Comparison of ENCODE assay signal across 8 cellular contexts in the genomic region with DNA sequence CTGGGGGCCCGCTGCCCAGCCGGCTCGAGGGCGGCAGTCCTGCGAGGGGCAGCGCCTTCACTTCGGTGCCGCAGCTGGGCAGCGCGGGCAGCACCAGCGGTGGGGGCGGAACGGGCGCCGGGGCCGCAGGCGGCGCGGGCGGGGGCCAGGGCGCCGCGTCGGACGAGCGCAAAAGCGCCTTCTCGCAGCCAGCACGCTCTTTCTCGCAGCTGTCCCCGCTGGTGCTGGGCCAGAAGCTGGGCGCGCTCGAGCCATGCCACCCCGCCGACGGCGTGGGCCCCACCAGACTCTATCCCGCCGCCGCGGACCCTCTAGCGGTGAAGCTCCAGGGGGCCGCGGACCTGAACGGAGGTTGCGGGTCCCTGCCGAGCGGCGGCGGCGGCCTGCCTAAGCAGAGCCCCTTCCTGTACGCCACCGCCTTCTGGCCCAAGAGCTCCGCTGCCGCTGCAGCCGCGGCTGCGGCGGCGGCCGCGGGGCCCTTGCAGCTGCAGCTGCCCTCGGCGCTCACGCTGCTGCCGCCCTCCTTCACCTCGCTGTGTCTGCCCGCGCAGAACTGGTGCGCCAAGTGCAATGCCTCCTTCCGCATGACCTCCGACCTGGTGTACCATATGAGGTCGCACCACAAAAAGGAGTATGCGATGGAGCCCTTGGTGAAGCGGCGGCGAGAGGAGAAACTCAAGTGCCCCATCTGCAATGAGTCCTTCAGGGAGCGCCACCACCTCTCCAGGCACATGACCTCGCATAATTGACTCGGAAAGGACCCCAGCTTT. TPM values are rescaled to one million over a fixed set of nuclear protein-coding genes. Genes with fewer than 3 reads are reported as not detected.
A peak's percentile ranks its signal among the peaks of the same experiment; 100 is the strongest.
DNase-seq lines count a peak whose midpoint lies in the region; ATAC-seq and TF ChIP-seq lines count a peak whose summit lies in the region.

No MANE protein-coding gene starts in this region.

- ATAC-seq in HG03196 (IDR thresholded peaks at IDR 0.05; ENCODE audit: unreplicated experiment) = peak; percentile 46
- ATAC-seq in left colon = peak; percentile 43

- peaks cover 33% of the 10 kb centered on the region for H3K36me3 Mint-ChIP-seq in T-helper 1 cell treated with Interleukin-12 subunit alpha and Interleukin-12 subunit beta and Interleukin-4 antibody, amounts not matched to agents 30 μg/mL and 1 μg/mL, for 36 hours (ENCODE audit: low read depth)
- H3K36me3 Mint-ChIP-seq in MCF 10A (ENCODE audit: insufficient read depth, unreplicated experiment) = no peaks in the 10 kb centered on the region

- peaks cover 30% of the 10 kb centered on the region for H3K4me1 Mint-ChIP-seq in T-helper 1 cell treated with Interleukin-12 subunit alpha and Interleukin-12 subunit beta and Interleukin-4 antibody, amounts not matched to agents 30 μg/mL and 1 μg/mL, for 36 hours (ENCODE audit: low read depth)
- no peaks in the 10 kb centered on the region for H3K4me1 Mint-ChIP-seq in MCF 10A (ENCODE audit: insufficient read depth, unreplicated experiment)

- peak; percentile 71 for DNase-seq in AG20443 (ENCODE audit: low spot score)
- DNase-seq in GM19238 (ENCODE audit: insufficient read length, low spot score) = peak; percentile 42
- no peak for DNase-seq in MCF 10A (ENCODE audit: unreplicated experiment)
- DNase-seq in left colon = peak in 1 of 2 donors; percentile 47
- peak; percentile 46 for DNase-seq in stimulated activated naive CD4-positive, alpha-beta T cell treated with Interleukin-2 at 50 U/mL for 16 hours (lab: John Stamatoyannopoulos, UW)
- no peak for DNase-seq in kidney tubule cell (ENCODE audit: low spot score)

- CTCF ChIA-PET in MCF 10A (lab: Yijun Ruan, JAX) = no interaction called here

- intact Hi-C loops in MCF 10A (cut with micrococcal nuclease) (no loop called here), left colon (cut with DNase I, micrococcal nuclease) (no loop called here)

- H3K9me3 Mint-ChIP-seq in T-helper 1 cell treated with Interleukin-12 subunit alpha and Interleukin-12 subunit beta and Interleukin-4 antibody, amounts not matched to agents 30 μg/mL and 1 μg/mL, for 36 hours = no peaks in the 10 kb centered on the region
- peaks cover 3% of the 10 kb centered on the region for H3K9me3 Mint-ChIP-seq in MCF 10A (ENCODE audit: unreplicated experiment)

- POLR2A ChIA-PET in MCF 10A (lab: Yijun Ruan, JAX) = no interaction called here

- no peak for TF ChIP-seq CTCF in MCF 10A (IDR thresholded peaks at IDR 0.05; ENCODE audit: unreplicated experiment)

- no TSS peak for BruUV-seq in MCF 10A (replicated peaks; lab: Mats Ljungman, UMichigan)

- H3K27me3 Mint-ChIP-seq in T-helper 1 cell treated with Interleukin-12 subunit alpha and Interleukin-12 subunit beta and Interleukin-4 antibody, amounts not matched to agents 30 μg/mL and 1 μg/mL, for 36 hours (ENCODE audit: low read depth) = peaks cover 29% of the 10 kb centered on the region
- H3K27me3 Mint-ChIP-seq in MCF 10A (ENCODE audit: insufficient read depth, unreplicated experiment) = no peaks in the 10 kb centered on the region

- H3K27ac Mint-ChIP-seq in T-helper 1 cell treated with Interleukin-12 subunit alpha and Interleukin-12 subunit beta and Interleukin-4 antibody, amounts not matched to agents 30 μg/mL and 1 μg/mL, for 36 hours = peak overlapping the region; percentile 93
- H3K27ac Mint-ChIP-seq in MCF 10A (ENCODE audit: low read depth, unreplicated experiment) = no peak overlapping the region

- H3K4me3 Mint-ChIP-seq in T-helper 1 cell treated with Interleukin-12 subunit alpha and Interleukin-12 subunit beta and Interleukin-4 antibody, amounts not matched to agents 30 μg/mL and 1 μg/mL, for 36 hours = peak overlapping the region; percentile 94
- H3K4me3 Mint-ChIP-seq in MCF 10A (ENCODE audit: unreplicated experiment) = peak overlapping the region; percentile 14

RNA-seq across cellular contexts. Expression of gene PRDM8, which starts 5.7 kb away (rescaled TPM):
- 4.8 and 4.9 TPM in 2 replicates for total RNA-seq in MCF 10A (2022)
- 1 to 10 TPM in 1 of 2 donors, under 1 TPM in 1; 0.64 to 2.3 TPM for total RNA-seq in left colon

Comparison
In these comparisons a context has a peak if more than half of its experiments do, and no peak if none do; other contexts are left out.
1. DNase-seq: peak in AG20443 (single experiment), GM19238 (single experiment) and stimulated activated naive CD4-positive, alpha-beta T cell treated with Interleukin-2 at 50 U/mL for 16 hours (single experiment); none in MCF 10A (single experiment) and kidney tubule cell (single experiment).